In the genomic region with DNA sequence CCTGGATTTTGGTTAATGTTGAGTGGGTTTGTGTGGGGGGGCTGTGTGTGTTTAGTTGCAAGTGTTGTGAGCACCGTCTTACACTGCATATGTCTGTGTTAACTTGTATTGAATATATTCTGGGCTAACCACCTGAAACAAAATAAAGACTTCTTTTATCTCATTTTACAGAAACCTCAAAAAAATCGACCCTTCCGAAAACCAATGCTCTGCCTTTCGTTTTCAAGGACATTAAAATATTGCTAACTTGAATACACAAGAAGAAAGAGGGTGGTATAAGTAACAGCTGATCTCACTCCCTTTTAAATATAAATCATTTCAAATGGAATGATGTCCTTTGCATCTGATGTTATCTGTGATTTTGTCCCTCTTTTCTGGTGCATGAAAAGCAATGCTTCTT, we compare ENCODE assay signal across 17 cellular contexts.
A peak's percentile ranks its signal among the peaks of the same experiment; 100 is the strongest.
DNase-seq lines count a peak whose midpoint lies in the region; ATAC-seq and TF ChIP-seq lines count a peak whose summit lies in the region.
"Had no signal": no experiment of that assay in that cellular context is flagged by ENCODE, and none has a peak within 500 bp of the region (broad histone marks: within the 10 kb centered on the region; RNA-seq: fewer than 3 reads in every experiment).

No MANE protein-coding gene starts in this region.

- peaks cover 61% of the 10 kb centered on the region for H3K4me1 Mint-ChIP-seq in GM23338
- H3K4me1 Mint-ChIP-seq in stimulated activated memory B cell treated with anti-CD40 and anti-IgM and Interleukin-4, amounts not matched to agents 10 μg/mL and 1 μg/mL and 100 μg/mL, for 72 hours: no peaks in the 10 kb centered on the region
- H3K4me1 Mint-ChIP-seq in chondrocyte (ENCODE audit: low read depth): no peaks in the 10 kb centered on the region
- H3K4me1 Mint-ChIP-seq: CD8-positive, alpha-beta memory T cell had no signal

- no peak overlapping the region for H2AFZ ChIP-seq in GM23338

- DNase-seq in GM23338 (ENCODE audit: low spot score) (no peak), globus pallidus (ENCODE audit: low spot score) (peak; percentile 56), psoas muscle (no peak), OCI-M2 (lab: John Stamatoyannopoulos, UW; ENCODE audit: unreplicated experiment) (no peak), chondrocyte (ENCODE audit: low spot score) (no peak)
- DNase-seq: ACHN; C1 segment of cervical spinal cord; CD8-positive, alpha-beta memory T cell; DMS53; KBM-7; NCI-H1694 treated with DMSO at 0.1 percent for 48 hours; NCI-H2107; NCI-H226; NCI-H524 had no signal

- H3K36me3 ChIP-seq in GM23338 (ENCODE audit: insufficient read depth) (no peaks in the 10 kb centered on the region), psoas muscle (ENCODE audit: insufficient read depth in 1 of 2, low read depth in 1 of 2) (no peaks in the 10 kb centered on the region)

- H3K27ac Mint-ChIP-seq in GM23338 (no peak overlapping the region), chondrocyte (ENCODE audit: unreplicated experiment) (no peak overlapping the region)
- no peak overlapping the region for H3K27ac Mint-ChIP-seq in stimulated activated memory B cell treated with anti-CD40 and anti-IgM and Interleukin-4, amounts not matched to agents 10 μg/mL and 1 μg/mL and 100 μg/mL, for 72 hours
- H3K27ac Mint-ChIP-seq: CD8-positive, alpha-beta memory T cell had no signal

- 87 to 96% (median 94%) methylated on average over 4 of the region's 4 CpGs for WGBS in psoas muscle, 3 donors

- TF ChIP-seq CTCF in GM23338 (conservative IDR thresholded peaks at IDR 0.05; ENCODE audit: low read depth in 2 of 2) (no peak), psoas muscle (IDR thresholded peaks at IDR 0.05) (no peak), chondrocyte (IDR thresholded peaks at IDR 0.05) (no peak)

- H3K4me3 ChIP-seq in GM23338 (no peak overlapping the region), psoas muscle (peak overlapping the region; percentile 54)

- 0 out of 2 replicates have a peak overlapping the region, but pooled peaks have one; percentile 7 for H3K4me2 ChIP-seq in GM23338

- H3K79me2 ChIP-seq in GM23338 (replicated peaks; ENCODE audit: insufficient read depth): no peaks in the 10 kb centered on the region

- H3F3A ChIP-seq in GM23338 (replicated peaks; ENCODE audit: low read depth): no peaks in the 10 kb centered on the region

- H4K20me1 ChIP-seq in GM23338 (replicated peaks; ENCODE audit: insufficient read depth): no peaks in the 10 kb centered on the region

- H3K4me1 ChIP-seq in GM23338 (ENCODE audit: insufficient read depth) (peaks cover 46% of the 10 kb centered on the region), psoas muscle (peaks cover 12% of the 10 kb centered on the region)

- H3K9me3 Mint-ChIP-seq in GM23338 (no peaks in the 10 kb centered on the region), chondrocyte (ENCODE audit: low read depth) (no peaks in the 10 kb centered on the region)
- no peaks in the 10 kb centered on the region for H3K9me3 Mint-ChIP-seq in stimulated activated memory B cell treated with anti-CD40 and anti-IgM and Interleukin-4, amounts not matched to agents 10 μg/mL and 1 μg/mL and 100 μg/mL, for 72 hours
- H3K9me3 Mint-ChIP-seq: CD8-positive, alpha-beta memory T cell had no signal

- H3K27me3 ChIP-seq in GM23338 (ENCODE audit: insufficient read depth) (no peaks in the 10 kb centered on the region), psoas muscle (ENCODE audit: insufficient read depth in 3 of 3, low read length in 2 of 3) (no peaks in the 10 kb centered on the region)

- H3K27ac ChIP-seq in GM23338 (ENCODE audit: low read depth) (no peak overlapping the region), angular gyrus (ENCODE audit: low read depth, low read length) (peak overlapping the region; percentile 74), psoas muscle (peak overlapping the region; percentile 77)

- H3K4me3 Mint-ChIP-seq in GM23338: no peak overlapping the region
- H3K4me3 Mint-ChIP-seq in stimulated activated memory B cell treated with anti-CD40 and anti-IgM and Interleukin-4, amounts not matched to agents 10 μg/mL and 1 μg/mL and 100 μg/mL, for 72 hours: no peak overlapping the region
- H3K4me3 Mint-ChIP-seq in chondrocyte (ENCODE audit: unreplicated experiment): no peak overlapping the region
- H3K4me3 Mint-ChIP-seq: CD8-positive, alpha-beta memory T cell had no signal

- no peaks in the 10 kb centered on the region for H3K9me3 ChIP-seq in psoas muscle

- no peaks in the 10 kb centered on the region for H3K36me3 Mint-ChIP-seq in GM23338 (ENCODE audit: low read depth)
- no peaks in the 10 kb centered on the region for H3K36me3 Mint-ChIP-seq in stimulated activated memory B cell treated with anti-CD40 and anti-IgM and Interleukin-4, amounts not matched to agents 10 μg/mL and 1 μg/mL and 100 μg/mL, for 72 hours
- no peaks in the 10 kb centered on the region for H3K36me3 Mint-ChIP-seq in chondrocyte (ENCODE audit: low read depth)
- H3K36me3 Mint-ChIP-seq: CD8-positive, alpha-beta memory T cell had no signal

- H3K27me3 Mint-ChIP-seq in GM23338 (ENCODE audit: insufficient read depth, low read depth, poor library complexity) (no peaks in the 10 kb centered on the region), chondrocyte (ENCODE audit: low read depth) (peaks cover 27% of the 10 kb centered on the region)
- no peaks in the 10 kb centered on the region for H3K27me3 Mint-ChIP-seq in stimulated activated memory B cell treated with anti-CD40 and anti-IgM and Interleukin-4, amounts not matched to agents 10 μg/mL and 1 μg/mL and 100 μg/mL, for 72 hours

- intact Hi-C loops in psoas muscle (cut with DNase I): loop anchor here in 1 of 2 donors (5.0 kb wide), 1 partner anchor 134 kb away; no protein-coding TSS in a partner anchor

- ATAC-seq in GM23338 (no peak), psoas muscle (no peak)
- no peak for ATAC-seq in stimulated activated memory B cell treated with anti-CD40 and anti-IgM and Interleukin-4, amounts not matched to agents 10 μg/mL and 1 μg/mL and 100 μg/mL, for 72 hours
- ATAC-seq: HepG2 had no signal

- H3K9me2 ChIP-seq in GM23338 (ENCODE audit: insufficient read depth): no peaks in the 10 kb centered on the region

TF ChIP-seq in GM23338, 12 proteins besides CTCF, POLR2A, EP300 and RAD21:
- TF ChIP-seq EZH2phosphoT487 (IDR thresholded peaks at IDR 0.05; ENCODE audit: unreplicated experiment) (no peak), EZH2 (IDR thresholded peaks at IDR 0.05; ENCODE audit: low read depth, unreplicated experiment) (no peak), CREB1 (CRISPR knock-in tag; IDR thresholded peaks at IDR 0.05; ENCODE audit: low read depth) (no peak), JUNB (IDR thresholded peaks at IDR 0.05; ENCODE audit: unreplicated experiment) (no peak), NANOG (IDR thresholded peaks at IDR 0.05; ENCODE audit: borderline replicate concordance) (no peak), ZNF114 (CRISPR knock-in tag; IDR thresholded peaks at IDR 0.05) (no peak), POLR2AphosphoS5 (IDR thresholded peaks at IDR 0.05; ENCODE audit: low read depth) (no peak), STAT1 (IDR thresholded peaks at IDR 0.05; ENCODE audit: unreplicated experiment) (no peak)
- TF ChIP-seq, protein P1, sequence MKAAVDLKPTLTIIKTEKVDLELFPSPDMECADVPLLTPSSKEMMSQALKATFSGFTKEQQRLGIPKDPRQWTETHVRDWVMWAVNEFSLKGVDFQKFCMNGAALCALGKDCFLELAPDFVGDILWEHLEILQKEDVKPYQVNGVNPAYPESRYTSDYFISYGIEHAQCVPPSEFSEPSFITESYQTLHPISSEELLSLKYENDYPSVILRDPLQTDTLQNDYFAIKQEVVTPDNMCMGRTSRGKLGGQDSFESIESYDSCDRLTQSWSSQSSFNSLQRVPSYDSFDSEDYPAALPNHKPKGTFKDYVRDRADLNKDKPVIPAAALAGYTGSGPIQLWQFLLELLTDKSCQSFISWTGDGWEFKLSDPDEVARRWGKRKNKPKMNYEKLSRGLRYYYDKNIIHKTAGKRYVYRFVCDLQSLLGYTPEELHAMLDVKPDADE (IDR thresholded peaks at IDR 0.05): no peak
- TF ChIP-seq, protein P2, sequence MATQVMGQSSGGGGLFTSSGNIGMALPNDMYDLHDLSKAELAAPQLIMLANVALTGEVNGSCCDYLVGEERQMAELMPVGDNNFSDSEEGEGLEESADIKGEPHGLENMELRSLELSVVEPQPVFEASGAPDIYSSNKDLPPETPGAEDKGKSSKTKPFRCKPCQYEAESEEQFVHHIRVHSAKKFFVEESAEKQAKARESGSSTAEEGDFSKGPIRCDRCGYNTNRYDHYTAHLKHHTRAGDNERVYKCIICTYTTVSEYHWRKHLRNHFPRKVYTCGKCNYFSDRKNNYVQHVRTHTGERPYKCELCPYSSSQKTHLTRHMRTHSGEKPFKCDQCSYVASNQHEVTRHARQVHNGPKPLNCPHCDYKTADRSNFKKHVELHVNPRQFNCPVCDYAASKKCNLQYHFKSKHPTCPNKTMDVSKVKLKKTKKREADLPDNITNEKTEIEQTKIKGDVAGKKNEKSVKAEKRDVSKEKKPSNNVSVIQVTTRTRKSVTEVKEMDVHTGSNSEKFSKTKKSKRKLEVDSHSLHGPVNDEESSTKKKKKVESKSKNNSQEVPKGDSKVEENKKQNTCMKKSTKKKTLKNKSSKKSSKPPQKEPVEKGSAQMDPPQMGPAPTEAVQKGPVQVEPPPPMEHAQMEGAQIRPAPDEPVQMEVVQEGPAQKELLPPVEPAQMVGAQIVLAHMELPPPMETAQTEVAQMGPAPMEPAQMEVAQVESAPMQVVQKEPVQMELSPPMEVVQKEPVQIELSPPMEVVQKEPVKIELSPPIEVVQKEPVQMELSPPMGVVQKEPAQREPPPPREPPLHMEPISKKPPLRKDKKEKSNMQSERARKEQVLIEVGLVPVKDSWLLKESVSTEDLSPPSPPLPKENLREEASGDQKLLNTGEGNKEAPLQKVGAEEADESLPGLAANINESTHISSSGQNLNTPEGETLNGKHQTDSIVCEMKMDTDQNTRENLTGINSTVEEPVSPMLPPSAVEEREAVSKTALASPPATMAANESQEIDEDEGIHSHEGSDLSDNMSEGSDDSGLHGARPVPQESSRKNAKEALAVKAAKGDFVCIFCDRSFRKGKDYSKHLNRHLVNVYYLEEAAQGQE (IDR thresholded peaks at IDR 0.05; ENCODE audit: unreplicated experiment): no peak
